10 cellular contexts compared by ENCODE assay signal in the genomic region with DNA sequence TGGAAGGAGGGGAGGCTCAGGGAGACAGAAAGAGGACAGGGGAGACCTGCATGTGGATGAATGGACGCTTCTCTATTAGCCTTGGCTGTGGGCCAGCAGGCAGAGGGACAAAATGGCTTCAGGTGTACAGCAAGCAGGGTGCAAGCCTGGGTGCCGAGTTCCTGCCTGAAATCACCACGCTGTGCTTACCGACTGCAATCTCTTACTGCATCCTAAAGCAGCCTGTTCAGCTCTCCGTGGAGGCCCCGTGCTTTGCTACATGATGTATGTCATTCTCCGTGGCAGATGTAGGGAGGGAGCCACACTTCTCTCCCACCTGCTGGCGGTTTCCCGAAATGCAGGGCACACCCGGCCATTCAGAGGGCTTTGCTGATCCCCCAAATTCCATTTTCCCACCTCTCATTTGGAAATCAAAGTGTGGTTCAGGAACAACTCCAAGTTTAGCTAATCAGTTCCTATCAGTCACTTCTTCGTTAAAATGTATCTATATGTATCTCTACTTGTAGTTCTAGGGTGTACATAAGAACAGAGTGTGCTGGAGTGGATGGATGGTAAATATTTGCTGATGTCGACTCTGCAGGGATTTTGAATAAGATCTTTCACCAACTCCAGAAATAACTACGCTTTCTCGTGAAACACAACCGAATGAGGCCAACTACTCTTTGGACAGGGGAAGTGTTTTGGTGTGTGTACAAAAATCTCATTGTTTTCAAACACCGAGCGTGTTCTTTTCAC.
DNase-seq lines count a peak whose midpoint lies in the region; ATAC-seq and TF ChIP-seq lines count a peak whose summit lies in the region.
"Had no signal": no experiment of that assay in that cellular context is flagged by ENCODE, and none has a peak within 500 bp of the region (broad histone marks: within the 10 kb centered on the region; RNA-seq: fewer than 3 reads in every experiment).

No MANE protein-coding gene starts in this region.

- H2AFZ ChIP-seq in HCT116 (ENCODE audit: low read depth, low read length, poor library complexity, severe bottlenecking) (no peak overlapping the region), neural cell (ENCODE audit: low read depth, low read length) (no peak overlapping the region)

- TF ChIP-seq EP300 in neural cell (conservative IDR thresholded peaks at IDR 0.05; ENCODE audit: poor library complexity, severe bottlenecking) (peak; percentile 33), ovary (IDR thresholded peaks at IDR 0.05) (no peak)

- DNase-seq in HCT116 (ENCODE audit: low read depth, low spot score) = no peak
- DNase-seq in NCI-H2029 treated with DMSO at 0.1 percent for 48 hours (lab: John Stamatoyannopoulos, UW) = peak; percentile 71
- no peak for DNase-seq in astrocyte of the cerebellum (ENCODE audit: low read depth)
- DNase-seq in GM13976 (ENCODE audit: low spot score) = no peak
- DNase-seq in COLO829 (ENCODE audit: low spot score) = no peak
- DNase-seq in ovary = no peak
- DNase-seq: activated effector memory CD4-positive, alpha-beta T cell treated with anti-CD3 and anti-CD28 coated beads, Interleukin-2, amount 50 U/mL, for 16 hours; stimulated activated CD4-positive, alpha-beta T cell treated with anti-CD3 and anti-CD28 coated beads, Interleukin-1b, Interleukin-23, amount 100 ng/mL, for 48 hours had no signal

- CTCF ChIA-PET in HCT116 (lab: Charles Lee) = no interaction called here

- TF ChIP-seq RAD21 in HCT116 (IDR thresholded peaks at IDR 0.05; ENCODE audit: low read depth) = no peak
- TF ChIP-seq RAD21 in neural cell (conservative IDR thresholded peaks at IDR 0.05) = peak; percentile 69

- H3K27me3 ChIP-seq in HCT116 (ENCODE audit: insufficient read depth, low read length) (no peaks in the 10 kb centered on the region), neural cell (ENCODE audit: insufficient read depth, low read depth, low read length) (no peaks in the 10 kb centered on the region), ovary (no peaks in the 10 kb centered on the region)

- H3K36me3 ChIP-seq in HCT116 (ENCODE audit: control insufficient read depth in 1 of 2, insufficient read depth in 2 of 2, low read length in 2 of 2) (no peaks in the 10 kb centered on the region), neural cell (ENCODE audit: insufficient read depth, low read length) (no peaks in the 10 kb centered on the region), ovary (no peaks in the 10 kb centered on the region)

- H3K4me2 ChIP-seq in HCT116 (ENCODE audit: low read length) (0 out of 2 replicates have a peak overlapping the region, but pooled peaks have one; percentile 7), neural cell (ENCODE audit: low read length) (no peak overlapping the region)

- H3K9me3 ChIP-seq in HCT116 (ENCODE audit: control insufficient read depth in 1 of 2, insufficient read depth in 1 of 2, low read depth in 1 of 2, low read length in 2 of 2) = no peaks in the 10 kb centered on the region
- no peaks in the 10 kb centered on the region for H3K9me3 ChIP-seq in neural cell (ENCODE audit: low read length)
- no peaks in the 10 kb centered on the region for H3K9me3 ChIP-seq in ovary

- BruUV-seq in HCT116 (replicated peaks; lab: Mats Ljungman, UMichigan) = no TSS peak

- in situ Hi-C loops in astrocyte of the cerebellum (cut with HindIII; ENCODE audit: low sequenced_read_pairs) = no loop called here
- in situ Hi-C loops in GM13976 (cut with MboI; ENCODE audit: low sequenced_read_pairs, unreplicated experiment) = no loop called here

- no peak overlapping the region for H3K27ac ChIP-seq in HCT116 (ENCODE audit: low read depth, low read length)
- peak overlapping the region; percentile 25 for H3K27ac ChIP-seq in neural cell (ENCODE audit: low read length)
- H3K27ac ChIP-seq in ovary = no peak overlapping the region

- H3K4me1 ChIP-seq in HCT116 (ENCODE audit: control insufficient read depth in 1 of 2, insufficient read depth in 2 of 2, low read length in 2 of 2) = no peaks in the 10 kb centered on the region
- no peaks in the 10 kb centered on the region for H3K4me1 ChIP-seq in ovary (ENCODE audit: insufficient read depth)

- TF ChIP-seq POLR2A in HCT116 (IDR thresholded peaks at IDR 0.05; ENCODE audit: borderline replicate concordance, extremely low read depth, insufficient read depth, insufficient read length) = no peak
- TF ChIP-seq POLR2A in ovary (IDR thresholded peaks at IDR 0.05) = no peak

- H3K9me2 ChIP-seq in HCT116 (ENCODE audit: insufficient read depth) (no peaks in the 10 kb centered on the region), neural cell (ENCODE audit: insufficient read depth, low read length) (no peaks in the 10 kb centered on the region)

- intact Hi-C loops in HCT116 (cut with micrococcal nuclease) = no loop called here
- intact Hi-C loops in ovary (cut with DNase I) = loop anchor here in 1 of 4 donors (10.0 kb wide), 1 partner anchor 59 kb away; no protein-coding TSS in a partner anchor

- ATAC-seq in HCT116 (peak; percentile 64), HG02981 (IDR thresholded peaks at IDR 0.05; ENCODE audit: unreplicated experiment) (no peak)

- RAD21 ChIA-PET in HCT116 (lab: Charles Lee; ENCODE audit: low non-redundant PET in 1 of 2, low total read pairs in 2 of 2, uncharacterized antibody in 2 of 2, unreplicated experiment in 2 of 2) = no interaction called here

- H3K9ac ChIP-seq in HCT116 (ENCODE audit: low read length) = no peak overlapping the region
- H3K9ac ChIP-seq in neural cell (ENCODE audit: low read length) = peak overlapping the region; percentile 46

- WGBS in ovary, 3 donors = 17 to 42% (median 26%) methylated on average over 17 of the region's 17 CpGs

- no peaks in the 10 kb centered on the region for H3K79me2 ChIP-seq in HCT116 (ENCODE audit: insufficient read depth, low read length)
- H3K79me2 ChIP-seq in neural cell (replicated peaks; ENCODE audit: insufficient read depth, low read length) = no peaks in the 10 kb centered on the region

- H4K20me1 ChIP-seq in HCT116 (ENCODE audit: insufficient read depth) = no peaks in the 10 kb centered on the region
- no peaks in the 10 kb centered on the region for H4K20me1 ChIP-seq in neural cell (ENCODE audit: insufficient read depth)

- POLR2A ChIA-PET in HCT116 (lab: Charles Lee) = no interaction called here

- H3K4me3 ChIP-seq in HCT116 (replicated peaks in 1 of 2; ENCODE audit: low read depth in 1 of 2, low read length in 2 of 2) (no peak overlapping the region), astrocyte of the cerebellum (ENCODE audit: low read depth, low read length) (no peak overlapping the region), neural cell (ENCODE audit: low read length) (no peak overlapping the region), ovary (no peak overlapping the region)

- TF ChIP-seq CTCF in HCT116 (IDR thresholded peaks at IDR 0.05 in 2 of 3, conservative IDR thresholded peaks at IDR 0.05 in 1 of 3; ENCODE audit: borderline replicate concordance in 1 of 3, insufficient read depth in 1 of 3, low read depth in 2 of 3, low read length in 2 of 3) = peak in 2 of 3 experiments; percentile 34 to 48; a peak in 3 of 6 replicates
- peak; percentile 35 for TF ChIP-seq CTCF in astrocyte of the cerebellum (IDR thresholded peaks at IDR 0.05; ENCODE audit: low read depth, low read length, missing control alignments)
- peak; percentile 76 for TF ChIP-seq CTCF in neural cell (IDR thresholded peaks at IDR 0.05; ENCODE audit: poor library complexity, severe bottlenecking)
- no peak for TF ChIP-seq CTCF in GM13976 (IDR thresholded peaks at IDR 0.05; ENCODE audit: borderline replicate concordance, control extremely low read depth, extremely low read depth, insufficient read depth, missing control alignments)
- TF ChIP-seq CTCF in ovary (IDR thresholded peaks at IDR 0.05) = no peak

- no peaks in the 10 kb centered on the region for H3F3A ChIP-seq in neural cell (ENCODE audit: insufficient read depth, low read length, poor library complexity, severe bottlenecking)

TF ChIP-seq in HCT116, 20 proteins besides CTCF, POLR2A, EP300 and RAD21 (continues in another document):
- TF ChIP-seq, protein P1, sequence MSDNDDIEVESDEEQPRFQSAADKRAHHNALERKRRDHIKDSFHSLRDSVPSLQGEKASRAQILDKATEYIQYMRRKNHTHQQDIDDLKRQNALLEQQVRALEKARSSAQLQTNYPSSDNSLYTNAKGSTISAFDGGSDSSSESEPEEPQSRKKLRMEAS (IDR thresholded peaks at IDR 0.05) = no peak
- TF ChIP-seq EZH2 (IDR thresholded peaks at IDR 0.05) = no peak
- TF ChIP-seq ZFX (IDR thresholded peaks at IDR 0.05) = no peak
- no peak for TF ChIP-seq SIN3A (IDR thresholded peaks at IDR 0.05; ENCODE audit: low read depth)
- no peak for TF ChIP-seq SRF (IDR thresholded peaks at IDR 0.05; ENCODE audit: low read depth)
- no peak for TF ChIP-seq EGR1 (IDR thresholded peaks at IDR 0.05; ENCODE audit: low read depth)
- no peak for TF ChIP-seq SP1 (IDR thresholded peaks at IDR 0.05; ENCODE audit: low read depth)
- TF ChIP-seq ZNF274 (IDR thresholded peaks at IDR 0.05; ENCODE audit: low read depth, low read length) = no peak
- no peak for TF ChIP-seq EZH2phosphoT487 (IDR thresholded peaks at IDR 0.05; ENCODE audit: borderline replicate concordance)
- no peak for TF ChIP-seq TCF7L2 (IDR thresholded peaks at IDR 0.05; ENCODE audit: borderline replicate concordance, extremely low read depth, insufficient read depth, insufficient read length)
- no peak for TF ChIP-seq FOSL1 (IDR thresholded peaks at IDR 0.05; ENCODE audit: low read depth)
- TF ChIP-seq YY1 (IDR thresholded peaks at IDR 0.05; ENCODE audit: extremely low read depth, insufficient replicate concordance, low read depth, low read length) = no peak

Comparison
In these comparisons a context has a peak if more than half of its experiments do, and no peak if none do; other contexts are left out.
1. CTCF ChIP-seq: peak in HCT116 (2 of 3), astrocyte of the cerebellum (single experiment) and neural cell (single experiment); none in GM13976 (single experiment) and ovary (0 of 3).